2 cellular contexts compared by ENCODE assay signal in the genomic region with DNA sequence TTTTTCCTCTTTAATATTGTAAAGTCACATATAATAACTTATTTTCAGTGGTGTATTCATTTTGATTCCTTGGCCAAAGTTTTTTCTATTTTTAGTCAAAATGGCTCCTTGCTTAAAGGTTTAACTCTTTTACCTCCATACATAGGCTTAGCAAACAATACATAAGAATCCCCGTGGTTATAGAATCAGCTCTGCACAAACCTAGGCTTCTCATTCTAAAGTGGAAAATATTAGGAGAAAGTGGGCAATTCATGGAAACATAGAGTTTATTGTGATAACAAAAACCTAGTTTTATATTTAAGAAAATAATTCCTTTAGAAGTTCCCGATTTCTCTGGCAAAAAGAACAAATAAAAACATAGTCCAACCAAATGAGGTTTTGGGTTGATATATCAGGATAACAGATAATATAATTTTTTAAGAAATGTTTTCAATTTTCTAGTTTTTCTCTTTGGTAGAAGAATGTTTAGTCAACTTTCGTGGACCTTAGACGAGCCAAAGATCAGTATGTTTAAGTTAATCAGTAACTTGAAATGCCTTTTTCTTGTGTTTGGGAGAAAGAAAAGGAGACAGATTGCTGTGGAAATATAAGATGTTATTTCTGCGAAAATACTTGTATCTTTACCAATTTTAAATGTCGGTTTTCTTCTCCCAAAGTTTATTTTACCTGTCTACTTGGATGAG.
TF ChIP-seq lines count a peak whose summit lies in the region.

No MANE protein-coding gene starts in this region.

TF ChIP-seq in IMR-90, 13 proteins besides CTCF, POLR2A, EP300 and RAD21 (continued from another document):
- TF ChIP-seq MXI1 (IDR thresholded peaks at IDR 0.05; ENCODE audit: borderline replicate concordance, low read depth, low read length) (no peak), CHD1 (IDR thresholded peaks at IDR 0.05; ENCODE audit: low read depth, low read length) (no peak), RFX5 (IDR thresholded peaks at IDR 0.05; ENCODE audit: low read depth, low read length) (no peak), MAFK (IDR thresholded peaks at IDR 0.05; ENCODE audit: low read depth, low read length) (no peak), SMC3 (IDR thresholded peaks at IDR 0.05; ENCODE audit: low read depth, low read length) (no peak), BHLHE40 (IDR thresholded peaks at IDR 0.05; ENCODE audit: low read depth, low read length) (no peak), CEBPB (IDR thresholded peaks at IDR 0.05; ENCODE audit: low read depth, low read length) (no peak), MAZ (IDR thresholded peaks at IDR 0.05; ENCODE audit: borderline replicate concordance, low read depth, low read length) (no peak), FOS (IDR thresholded peaks at IDR 0.05; ENCODE audit: low read depth, low read length) (no peak)
- TF ChIP-seq, protein P1, sequence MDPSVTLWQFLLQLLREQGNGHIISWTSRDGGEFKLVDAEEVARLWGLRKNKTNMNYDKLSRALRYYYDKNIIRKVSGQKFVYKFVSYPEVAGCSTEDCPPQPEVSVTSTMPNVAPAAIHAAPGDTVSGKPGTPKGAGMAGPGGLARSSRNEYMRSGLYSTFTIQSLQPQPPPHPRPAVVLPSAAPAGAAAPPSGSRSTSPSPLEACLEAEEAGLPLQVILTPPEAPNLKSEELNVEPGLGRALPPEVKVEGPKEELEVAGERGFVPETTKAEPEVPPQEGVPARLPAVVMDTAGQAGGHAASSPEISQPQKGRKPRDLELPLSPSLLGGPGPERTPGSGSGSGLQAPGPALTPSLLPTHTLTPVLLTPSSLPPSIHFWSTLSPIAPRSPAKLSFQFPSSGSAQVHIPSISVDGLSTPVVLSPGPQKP (IDR thresholded peaks at IDR 0.05; ENCODE audit: borderline replicate concordance, low read depth, low read length): no peak
- TF ChIP-seq, protein P2, sequence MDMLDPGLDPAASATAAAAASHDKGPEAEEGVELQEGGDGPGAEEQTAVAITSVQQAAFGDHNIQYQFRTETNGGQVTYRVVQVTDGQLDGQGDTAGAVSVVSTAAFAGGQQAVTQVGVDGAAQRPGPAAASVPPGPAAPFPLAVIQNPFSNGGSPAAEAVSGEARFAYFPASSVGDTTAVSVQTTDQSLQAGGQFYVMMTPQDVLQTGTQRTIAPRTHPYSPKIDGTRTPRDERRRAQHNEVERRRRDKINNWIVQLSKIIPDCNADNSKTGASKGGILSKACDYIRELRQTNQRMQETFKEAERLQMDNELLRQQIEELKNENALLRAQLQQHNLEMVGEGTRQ (IDR thresholded peaks at IDR 0.05; ENCODE audit: low read depth, low read length): no peak

TF ChIP-seq in WTC11, 78 proteins besides CTCF, POLR2A, EP300 and RAD21 (continued from another document):
- TF ChIP-seq, protein P3, sequence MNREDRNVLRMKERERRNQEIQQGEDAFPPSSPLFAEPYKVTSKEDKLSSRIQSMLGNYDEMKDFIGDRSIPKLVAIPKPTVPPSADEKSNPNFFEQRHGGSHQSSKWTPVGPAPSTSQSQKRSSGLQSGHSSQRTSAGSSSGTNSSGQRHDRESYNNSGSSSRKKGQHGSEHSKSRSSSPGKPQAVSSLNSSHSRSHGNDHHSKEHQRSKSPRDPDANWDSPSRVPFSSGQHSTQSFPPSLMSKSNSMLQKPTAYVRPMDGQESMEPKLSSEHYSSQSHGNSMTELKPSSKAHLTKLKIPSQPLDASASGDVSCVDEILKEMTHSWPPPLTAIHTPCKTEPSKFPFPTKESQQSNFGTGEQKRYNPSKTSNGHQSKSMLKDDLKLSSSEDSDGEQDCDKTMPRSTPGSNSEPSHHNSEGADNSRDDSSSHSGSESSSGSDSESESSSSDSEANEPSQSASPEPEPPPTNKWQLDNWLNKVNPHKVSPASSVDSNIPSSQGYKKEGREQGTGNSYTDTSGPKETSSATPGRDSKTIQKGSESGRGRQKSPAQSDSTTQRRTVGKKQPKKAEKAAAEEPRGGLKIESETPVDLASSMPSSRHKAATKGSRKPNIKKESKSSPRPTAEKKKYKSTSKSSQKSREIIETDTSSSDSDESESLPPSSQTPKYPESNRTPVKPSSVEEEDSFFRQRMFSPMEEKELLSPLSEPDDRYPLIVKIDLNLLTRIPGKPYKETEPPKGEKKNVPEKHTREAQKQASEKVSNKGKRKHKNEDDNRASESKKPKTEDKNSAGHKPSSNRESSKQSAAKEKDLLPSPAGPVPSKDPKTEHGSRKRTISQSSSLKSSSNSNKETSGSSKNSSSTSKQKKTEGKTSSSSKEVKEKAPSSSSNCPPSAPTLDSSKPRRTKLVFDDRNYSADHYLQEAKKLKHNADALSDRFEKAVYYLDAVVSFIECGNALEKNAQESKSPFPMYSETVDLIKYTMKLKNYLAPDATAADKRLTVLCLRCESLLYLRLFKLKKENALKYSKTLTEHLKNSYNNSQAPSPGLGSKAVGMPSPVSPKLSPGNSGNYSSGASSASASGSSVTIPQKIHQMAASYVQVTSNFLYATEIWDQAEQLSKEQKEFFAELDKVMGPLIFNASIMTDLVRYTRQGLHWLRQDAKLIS (CRISPR knock-in tag; IDR thresholded peaks at IDR 0.05; ENCODE audit: borderline replicate concordance): no peak
- TF ChIP-seq, protein P4, sequence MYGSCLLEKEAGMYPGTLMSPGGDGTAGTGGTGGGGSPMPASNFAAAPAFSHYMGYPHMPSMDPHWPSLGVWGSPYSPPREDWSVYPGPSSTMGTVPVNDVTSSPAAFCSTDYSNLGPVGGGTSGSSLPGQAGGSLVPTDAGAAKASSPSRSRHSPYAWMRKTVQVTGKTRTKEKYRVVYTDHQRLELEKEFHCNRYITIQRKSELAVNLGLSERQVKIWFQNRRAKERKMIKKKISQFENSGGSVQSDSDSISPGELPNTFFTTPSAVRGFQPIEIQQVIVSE (CRISPR knock-in tag; IDR thresholded peaks at IDR 0.05; ENCODE audit: borderline replicate concordance): no peak
